In the genomic region with DNA sequence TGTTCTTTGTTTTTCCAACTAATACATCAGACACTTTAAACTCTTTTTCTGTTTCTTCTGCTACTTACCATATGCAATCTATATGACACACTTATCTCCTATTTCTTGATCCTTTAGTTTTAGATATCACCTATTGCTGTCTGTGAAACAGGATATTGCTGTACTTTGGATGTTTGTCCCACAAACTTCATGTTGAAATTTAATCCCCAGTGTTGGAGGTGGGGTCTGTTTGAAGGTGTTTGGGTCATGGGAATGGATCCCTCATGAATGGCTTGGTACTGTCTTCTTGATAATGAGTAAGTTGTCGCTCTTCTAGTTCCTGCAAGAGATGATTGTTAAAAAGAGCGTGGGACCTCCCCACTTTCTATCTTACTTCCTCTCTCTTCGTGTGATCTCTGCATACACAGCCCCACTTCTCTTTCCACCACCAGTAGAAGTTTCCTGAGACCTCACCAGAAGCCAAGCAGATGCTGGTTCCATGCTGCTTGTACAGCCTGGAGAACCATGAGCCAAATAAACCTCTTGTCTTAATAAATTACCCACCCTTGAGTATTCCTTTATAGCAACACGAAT, we compare ENCODE assay signal across 12 cellular contexts.
DNase-seq lines count a peak whose midpoint lies in the region; ATAC-seq and TF ChIP-seq lines count a peak whose summit lies in the region.
"Had no signal": no experiment of that assay in that cellular context is flagged by ENCODE, and none has a peak within 500 bp of the region (broad histone marks: within the 10 kb centered on the region; RNA-seq: fewer than 3 reads in every experiment).

No MANE protein-coding gene starts in this region.

- TF ChIP-seq CTCF in testis (IDR thresholded peaks at IDR 0.05): no peak
- TF ChIP-seq CTCF in GM23338 (conservative IDR thresholded peaks at IDR 0.05; ENCODE audit: low read depth in 2 of 2): no peak
- no peak for TF ChIP-seq CTCF in prostate gland (IDR thresholded peaks at IDR 0.05)

- 75 to 83% methylated on average over 4 of the region's 4 CpGs for WGBS in testis, 2 donors
- WGBS in prostate gland: 75% methylated on average over 4 of the region's 4 CpGs

- H3K9me2 ChIP-seq in GM23338 (ENCODE audit: insufficient read depth): no peaks in the 10 kb centered on the region

- no peaks in the 10 kb centered on the region for H3K79me2 ChIP-seq in GM23338 (replicated peaks; ENCODE audit: insufficient read depth)

- no peak overlapping the region for H2AFZ ChIP-seq in GM23338

- DNase-seq in CMK (ENCODE audit: low read depth) (peak; percentile 18), testis (no peak), GM23338 (ENCODE audit: low spot score) (no peak), erythroblast (lab: John Stamatoyannopoulos, UW) (no peak), prostate gland (ENCODE audit: low spot score) (no peak)
- DNase-seq: activated naive CD8-positive, alpha-beta T cell treated with anti-CD3 and anti-CD28 coated beads, Interleukin-2, amount 10 ng/mL, durations not matched to agents 7 days and 5 days; effector memory CD8-positive, alpha-beta T cell; NCI-H2029 had no signal

- peaks cover 3% of the 10 kb centered on the region; the same call in 1 of the 3 replicates for H3K36me3 Mint-ChIP-seq in GM23338 (ENCODE audit: low read depth)
- H3K36me3 Mint-ChIP-seq: activated naive CD8-positive, alpha-beta T cell treated with anti-CD3 and anti-CD28 coated beads, Interleukin-2, amount 10 ng/mL, durations not matched to agents 7 days and 5 days had no signal

- no peaks in the 10 kb centered on the region for H3K9me3 ChIP-seq in testis
- H3K9me3 ChIP-seq in prostate gland: no peaks in the 10 kb centered on the region

- peaks cover 8% of the 10 kb centered on the region; the same call in 2 of the 3 replicates for H3K9me3 Mint-ChIP-seq in GM23338

- H3F3A ChIP-seq in GM23338 (replicated peaks; ENCODE audit: low read depth): no peaks in the 10 kb centered on the region

- no peak overlapping the region for H3K4me3 Mint-ChIP-seq in GM23338
- H3K4me3 Mint-ChIP-seq: activated naive CD8-positive, alpha-beta T cell treated with anti-CD3 and anti-CD28 coated beads, Interleukin-2, amount 10 ng/mL, durations not matched to agents 7 days and 5 days; effector memory CD8-positive, alpha-beta T cell; stimulated activated naive CD8-positive, alpha-beta T cell treated with anti-CD3 and anti-CD28 coated beads, Interleukin-15, Interleukin-2, amounts not matched to agents 100 ng/mL and 50 ng/mL, for 24 hours had no signal

- H3K36me3 ChIP-seq in testis (ENCODE audit: low read depth, missing control alignments) (no peaks in the 10 kb centered on the region), GM23338 (ENCODE audit: insufficient read depth) (no peaks in the 10 kb centered on the region), prostate gland (no peaks in the 10 kb centered on the region)

- H3K27me3 ChIP-seq in testis (no peaks in the 10 kb centered on the region), GM23338 (ENCODE audit: insufficient read depth) (no peaks in the 10 kb centered on the region), prostate gland (replicated peaks; ENCODE audit: insufficient read depth) (no peaks in the 10 kb centered on the region)

- H3K4me3 ChIP-seq in testis (no peak overlapping the region), GM23338 (no peak overlapping the region), prostate gland (no peak overlapping the region)

- H3K4me1 Mint-ChIP-seq in GM23338: no peaks in the 10 kb centered on the region; the same call in 2 of the 3 replicates
- H3K4me1 Mint-ChIP-seq: activated naive CD8-positive, alpha-beta T cell treated with anti-CD3 and anti-CD28 coated beads, Interleukin-2, amount 10 ng/mL, durations not matched to agents 7 days and 5 days had no signal

- no peak overlapping the region for H3K4me2 ChIP-seq in GM23338

- H3K27ac Mint-ChIP-seq in GM23338: no peak overlapping the region
- H3K27ac Mint-ChIP-seq: activated naive CD8-positive, alpha-beta T cell treated with anti-CD3 and anti-CD28 coated beads, Interleukin-2, amount 10 ng/mL, durations not matched to agents 7 days and 5 days; effector memory CD8-positive, alpha-beta T cell; stimulated activated naive CD8-positive, alpha-beta T cell treated with anti-CD3 and anti-CD28 coated beads, Interleukin-15, Interleukin-2, amounts not matched to agents 100 ng/mL and 50 ng/mL, for 24 hours had no signal

- TF ChIP-seq POLR2A in testis (IDR thresholded peaks at IDR 0.05): no peak
- no peak for TF ChIP-seq POLR2A in erythroblast (IDR thresholded peaks at IDR 0.05; ENCODE audit: low read length)
- no peak for TF ChIP-seq POLR2A in prostate gland (IDR thresholded peaks at IDR 0.05)

- H3K27ac ChIP-seq in testis (no peak overlapping the region), GM23338 (ENCODE audit: low read depth) (no peak overlapping the region), prostate gland (no peak overlapping the region)

- ATAC-seq in GM19035 (IDR thresholded peaks at IDR 0.05; ENCODE audit: unreplicated experiment): peak; percentile 74
- peak; percentile 96 for ATAC-seq in HG02642 (IDR thresholded peaks at IDR 0.05; ENCODE audit: poor library complexity, unreplicated experiment)
- ATAC-seq in HG03460 (IDR thresholded peaks at IDR 0.05; ENCODE audit: unreplicated experiment): peak; percentile 96
- no peak for ATAC-seq in GM23338
- ATAC-seq: effector memory CD8-positive, alpha-beta T cell had no signal

- H3K4me1 ChIP-seq in testis (peaks cover 7% of the 10 kb centered on the region), GM23338 (ENCODE audit: insufficient read depth) (no peaks in the 10 kb centered on the region), prostate gland (replicated peaks) (no peaks in the 10 kb centered on the region)

- no peaks in the 10 kb centered on the region for H4K20me1 ChIP-seq in GM23338 (replicated peaks; ENCODE audit: insufficient read depth)

- intact Hi-C loops in testis (cut with DNase I; ENCODE audit: low total_unique reads): no loop called here
- intact Hi-C loops in prostate gland (cut with DNase I): no loop called here

- H3K27me3 Mint-ChIP-seq in GM23338 (ENCODE audit: insufficient read depth, low read depth, poor library complexity): peaks cover 2% of the 10 kb centered on the region
- H3K27me3 Mint-ChIP-seq: effector memory CD8-positive, alpha-beta T cell had no signal

TF ChIP-seq in GM23338, 12 proteins besides CTCF, POLR2A, EP300 and RAD21:
- TF ChIP-seq EZH2 (IDR thresholded peaks at IDR 0.05; ENCODE audit: low read depth, unreplicated experiment) (no peak), ZNF114 (CRISPR knock-in tag; IDR thresholded peaks at IDR 0.05) (no peak)
- TF ChIP-seq, protein P1, sequence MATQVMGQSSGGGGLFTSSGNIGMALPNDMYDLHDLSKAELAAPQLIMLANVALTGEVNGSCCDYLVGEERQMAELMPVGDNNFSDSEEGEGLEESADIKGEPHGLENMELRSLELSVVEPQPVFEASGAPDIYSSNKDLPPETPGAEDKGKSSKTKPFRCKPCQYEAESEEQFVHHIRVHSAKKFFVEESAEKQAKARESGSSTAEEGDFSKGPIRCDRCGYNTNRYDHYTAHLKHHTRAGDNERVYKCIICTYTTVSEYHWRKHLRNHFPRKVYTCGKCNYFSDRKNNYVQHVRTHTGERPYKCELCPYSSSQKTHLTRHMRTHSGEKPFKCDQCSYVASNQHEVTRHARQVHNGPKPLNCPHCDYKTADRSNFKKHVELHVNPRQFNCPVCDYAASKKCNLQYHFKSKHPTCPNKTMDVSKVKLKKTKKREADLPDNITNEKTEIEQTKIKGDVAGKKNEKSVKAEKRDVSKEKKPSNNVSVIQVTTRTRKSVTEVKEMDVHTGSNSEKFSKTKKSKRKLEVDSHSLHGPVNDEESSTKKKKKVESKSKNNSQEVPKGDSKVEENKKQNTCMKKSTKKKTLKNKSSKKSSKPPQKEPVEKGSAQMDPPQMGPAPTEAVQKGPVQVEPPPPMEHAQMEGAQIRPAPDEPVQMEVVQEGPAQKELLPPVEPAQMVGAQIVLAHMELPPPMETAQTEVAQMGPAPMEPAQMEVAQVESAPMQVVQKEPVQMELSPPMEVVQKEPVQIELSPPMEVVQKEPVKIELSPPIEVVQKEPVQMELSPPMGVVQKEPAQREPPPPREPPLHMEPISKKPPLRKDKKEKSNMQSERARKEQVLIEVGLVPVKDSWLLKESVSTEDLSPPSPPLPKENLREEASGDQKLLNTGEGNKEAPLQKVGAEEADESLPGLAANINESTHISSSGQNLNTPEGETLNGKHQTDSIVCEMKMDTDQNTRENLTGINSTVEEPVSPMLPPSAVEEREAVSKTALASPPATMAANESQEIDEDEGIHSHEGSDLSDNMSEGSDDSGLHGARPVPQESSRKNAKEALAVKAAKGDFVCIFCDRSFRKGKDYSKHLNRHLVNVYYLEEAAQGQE (IDR thresholded peaks at IDR 0.05; ENCODE audit: unreplicated experiment): no peak
